In genomic region chr10:13990918-13991317, GRCh38 we compare ENCODE assay signal across 9 cellular contexts.
A peak's percentile ranks its signal among the peaks of the same experiment; 100 is the strongest.
DNase-seq lines count a peak whose midpoint lies in the region; ATAC-seq and TF ChIP-seq lines count a peak whose summit lies in the region.
"Had no signal": no experiment of that assay in that cellular context is flagged by ENCODE, and none has a peak within 500 bp of the region (broad histone marks: within the 10 kb centered on the region; RNA-seq: fewer than 3 reads in every experiment).

No MANE protein-coding gene starts in this region.

- POLR2A ChIA-PET in Caco-2 (lab: Charles Lee): no interaction called here
- POLR2A ChIA-PET in CD4-positive, alpha-beta memory T cell (lab: Charles Lee; ENCODE audit: partially characterized antibody): interaction anchor here (1.4 kb wide), 1 partner anchor 8 kb away, joined by 3 read pairs; no protein-coding TSS in a partner anchor

- no peaks in the 10 kb centered on the region for H3K27me3 Mint-ChIP-seq in Caco-2 (ENCODE audit: insufficient read depth, unreplicated experiment)
- H3K27me3 Mint-ChIP-seq in activated T-cell treated with anti-CD3 and anti-CD28 coated beads, Interleukin-2, amount 50 U/mL, for 4 hours (ENCODE audit: low read depth): no peaks in the 10 kb centered on the region
- no peaks in the 10 kb centered on the region for H3K27me3 Mint-ChIP-seq in CD4-positive, alpha-beta memory T cell

- ATAC-seq in Right ventricle myocardium inferior: peak; percentile 20
- no peak for ATAC-seq in activated T-cell treated with anti-CD3 and anti-CD28 coated beads, Interleukin-2, amount 50 U/mL, for 4 hours

- no peak overlapping the region for H3K27ac Mint-ChIP-seq in Caco-2 (ENCODE audit: unreplicated experiment)
- H3K27ac Mint-ChIP-seq in CD4-positive, alpha-beta memory T cell: peak overlapping the region in 2 of 7 donors; percentile 35 to 42

- H3K36me3 ChIP-seq in esophagus (ENCODE audit: control insufficient read depth in 2 of 2, insufficient read depth in 2 of 2, low read length in 1 of 2) (no peaks in the 10 kb centered on the region), vagina (no peaks in the 10 kb centered on the region), Caco-2 (ENCODE audit: control insufficient read depth, insufficient read depth, low read length) (no peaks in the 10 kb centered on the region)
- no peaks in the 10 kb centered on the region for H3K36me3 ChIP-seq in CD4-positive, alpha-beta memory T cell (ENCODE audit: insufficient read depth, low read length)

- TF ChIP-seq POLR2A in vagina (IDR thresholded peaks at IDR 0.05): no peak

- no TSS peak for BruUV-seq in Caco-2 (replicated peaks; lab: Mats Ljungman, UMichigan)

- peak overlapping the region; percentile 47 to 57 for H3K27ac ChIP-seq in esophagus (ENCODE audit: low read depth in 2 of 2, low read length in 1 of 2)
- H3K27ac ChIP-seq in vagina: peak overlapping the region; percentile 40
- no peak overlapping the region for H3K27ac ChIP-seq in CD4-positive, alpha-beta memory T cell (ENCODE audit: low read depth, low read length)

- H3K4me1 Mint-ChIP-seq in Caco-2 (ENCODE audit: low read depth, unreplicated experiment): no peaks in the 10 kb centered on the region
- H3K4me1 Mint-ChIP-seq in activated T-cell treated with anti-CD3 and anti-CD28 coated beads, Interleukin-2, amount 50 U/mL, for 4 hours (ENCODE audit: low read depth): peaks cover 29% of the 10 kb centered on the region
- peaks cover 19 to 32% (median 24%) of the 10 kb centered on the region in 4 donors for H3K4me1 Mint-ChIP-seq in CD4-positive, alpha-beta memory T cell

- H3K27me3 ChIP-seq in esophagus (ENCODE audit: control insufficient read depth in 1 of 2, insufficient read depth in 2 of 2, low read length in 2 of 2) (no peaks in the 10 kb centered on the region), vagina (no peaks in the 10 kb centered on the region), Caco-2 (replicated peaks; ENCODE audit: control insufficient read depth, insufficient read depth, low read length) (no peaks in the 10 kb centered on the region)
- no peaks in the 10 kb centered on the region for H3K27me3 ChIP-seq in CD4-positive, alpha-beta memory T cell (ENCODE audit: insufficient read depth, low read length)

- CTCF ChIA-PET in Caco-2 (lab: Charles Lee): no interaction called here
- CTCF ChIA-PET in CD4-positive, alpha-beta memory T cell (lab: Charles Lee; ENCODE audit: partially characterized antibody): no interaction called here

- H3K4me3 ChIP-seq in esophagus (ENCODE audit: low read depth in 1 of 2, low read length in 2 of 2) (no peak overlapping the region), vagina (peak overlapping the region in 1 of 2 donors; percentile 29), Caco-2 (ENCODE audit: low read depth, low read length) (no peak overlapping the region)
- H3K4me3 ChIP-seq in CD4-positive, alpha-beta memory T cell (ENCODE audit: low read length in 2 of 2): no peak overlapping the region

- H3K4me3 Mint-ChIP-seq in Caco-2 (ENCODE audit: unreplicated experiment): no peak overlapping the region
- no peak overlapping the region for H3K4me3 Mint-ChIP-seq in activated T-cell treated with anti-CD3 and anti-CD28 coated beads, Interleukin-2, amount 50 U/mL, for 4 hours
- H3K4me3 Mint-ChIP-seq in CD4-positive, alpha-beta memory T cell: no peak overlapping the region

- no peaks in the 10 kb centered on the region for H3K36me3 Mint-ChIP-seq in Caco-2 (ENCODE audit: insufficient read depth, unreplicated experiment)
- no peaks in the 10 kb centered on the region for H3K36me3 Mint-ChIP-seq in activated T-cell treated with anti-CD3 and anti-CD28 coated beads, Interleukin-2, amount 50 U/mL, for 4 hours (ENCODE audit: insufficient read depth)
- no peaks in the 10 kb centered on the region for H3K36me3 Mint-ChIP-seq in CD4-positive, alpha-beta memory T cell

- DNase-seq in Right ventricle myocardium inferior (ENCODE audit: missing footprints) (peak; percentile 78), cardiac septum (ENCODE audit: low spot score) (no peak), myocyte (ENCODE audit: low read depth) (peak; percentile 83), vagina (ENCODE audit: extremely low spot score in 2 of 2) (no peak), Caco-2 (no peak)
- no peak for DNase-seq in activated T-cell treated with anti-CD3 and anti-CD28 coated beads, Interleukin-2, amount 50 U/mL, for 4 hours
- no peak for DNase-seq in CD4-positive, alpha-beta memory T cell
- DNase-seq: NCI-H1417 treated with DMSO at 0.1 percent for 48 hours had no signal

- intact Hi-C loops in Right ventricle myocardium inferior (cut with DNase I) (loop anchor here (5.0 to 10.0 kb wide), 3 partner anchors 104 to 204 kb away; no protein-coding TSS in a partner anchor), cardiac septum (cut with DNase I) (no loop called here), vagina (cut with DNase I) (no loop called here), Caco-2 (cut with micrococcal nuclease; ENCODE audit: unreplicated experiment) (no loop called here)
- intact Hi-C loops in CD4-positive, alpha-beta memory T cell (cut with micrococcal nuclease): no loop called here

- peaks cover 2 to 5% of the 10 kb centered on the region in 2 donors for H3K4me1 ChIP-seq in esophagus (ENCODE audit: control insufficient read depth in 2 of 2, insufficient read depth in 2 of 2, low read length in 1 of 2)
- H3K4me1 ChIP-seq in vagina: peaks cover 32% of the 10 kb centered on the region
- H3K4me1 ChIP-seq in Caco-2: no peaks in the 10 kb centered on the region; the same call in 1 of the 2 replicates
- H3K4me1 ChIP-seq in CD4-positive, alpha-beta memory T cell (ENCODE audit: insufficient read depth, low read length): peaks cover 28% of the 10 kb centered on the region

- no peaks in the 10 kb centered on the region for H3K9me3 Mint-ChIP-seq in Caco-2 (ENCODE audit: unreplicated experiment)
- no peaks in the 10 kb centered on the region for H3K9me3 Mint-ChIP-seq in activated T-cell treated with anti-CD3 and anti-CD28 coated beads, Interleukin-2, amount 50 U/mL, for 4 hours
- H3K9me3 Mint-ChIP-seq in CD4-positive, alpha-beta memory T cell: peaks cover 0 to 3% (median 0%) of the 10 kb centered on the region in 8 donors

- H3K9me3 ChIP-seq in esophagus (ENCODE audit: control insufficient read depth in 2 of 2, insufficient read depth in 1 of 2, low read depth in 1 of 2, low read length in 1 of 2) (no peaks in the 10 kb centered on the region), vagina (no peaks in the 10 kb centered on the region), Caco-2 (no peaks in the 10 kb centered on the region)
- no peaks in the 10 kb centered on the region for H3K9me3 ChIP-seq in CD4-positive, alpha-beta memory T cell (ENCODE audit: control insufficient read depth in 1 of 2, low read length in 2 of 2)

- WGBS in esophagus, 2 donors: 41 to 56% methylated on average over 7 of the region's 7 CpGs

- TF ChIP-seq CTCF in vagina (IDR thresholded peaks at IDR 0.05): no peak
- TF ChIP-seq CTCF in Caco-2 (IDR thresholded peaks at IDR 0.05; ENCODE audit: insufficient read depth in 1 of 2, low read depth in 1 of 2, low read length in 1 of 2, severe bottlenecking in 1 of 2, unreplicated experiment in 1 of 2): no peak

Comparison
In these comparisons a context has a peak if more than half of its experiments do, and no peak if none do; other contexts are left out.
1. DNase-seq: peak in Right ventricle myocardium inferior (single experiment) and myocyte (single experiment); none in cardiac septum (single experiment), vagina (0 of 2), Caco-2 (0 of 2), activated T-cell treated with anti-CD3 and anti-CD28 coated beads, Interleukin-2, amount 50 U/mL, for 4 hours (single experiment) and CD4-positive, alpha-beta memory T cell (0 of 5).